10 cellular contexts compared by ENCODE assay signal in the genomic region with DNA sequence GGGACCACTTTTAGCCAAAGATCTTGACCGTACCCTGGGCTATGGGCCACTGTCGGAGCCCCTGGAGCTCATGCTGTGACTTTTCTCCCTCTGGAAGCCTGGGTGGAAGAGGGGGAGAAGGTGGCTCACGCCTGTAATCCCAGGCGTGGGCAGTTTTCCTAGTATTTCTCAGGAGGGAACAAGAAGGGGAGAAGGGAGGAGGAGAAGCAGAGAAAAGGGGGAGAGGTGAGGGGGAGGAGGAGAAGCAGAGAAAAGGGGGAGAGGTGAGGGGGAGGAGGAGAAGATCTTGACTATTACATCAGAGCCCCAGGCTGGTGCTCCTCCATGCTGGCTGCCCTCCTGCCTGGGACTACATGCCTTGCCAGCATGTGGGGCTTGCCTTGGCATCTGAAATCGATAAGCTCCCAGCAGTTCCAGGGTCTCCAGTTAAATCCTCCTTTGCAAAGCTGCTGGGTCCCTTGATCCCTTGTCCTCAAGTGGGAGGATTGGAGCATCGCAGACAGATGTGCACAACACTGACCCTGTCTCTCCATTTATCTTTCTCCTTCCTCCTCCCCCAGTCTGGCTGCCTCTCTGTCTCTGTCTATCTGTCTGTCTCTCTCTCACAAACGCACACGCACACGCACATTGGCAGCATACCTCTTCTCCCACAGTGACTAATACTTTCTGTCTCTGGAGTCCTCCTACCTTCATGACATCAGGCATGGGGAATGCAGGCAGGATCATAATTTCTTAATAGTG. TPM values are rescaled to one million over a fixed set of nuclear protein-coding genes. Genes with fewer than 3 reads are reported as not detected.
DNase-seq lines count a peak whose midpoint lies in the region; ATAC-seq and TF ChIP-seq lines count a peak whose summit lies in the region.
"Had no signal": no experiment of that assay in that cellular context is flagged by ENCODE, and none has a peak within 500 bp of the region (broad histone marks: within the 10 kb centered on the region; RNA-seq: fewer than 3 reads in every experiment).

No MANE protein-coding gene starts in this region.

- peaks cover 14% of the 10 kb centered on the region for H3K4me1 Mint-ChIP-seq in Caco-2 (ENCODE audit: low read depth, unreplicated experiment)
- no peaks in the 10 kb centered on the region for H3K4me1 Mint-ChIP-seq in stimulated activated naive CD8-positive, alpha-beta T cell treated with anti-CD3 and anti-CD28 coated beads, Interleukin-15, amount 100 ng/mL, for 72 hours

- peak overlapping the region; percentile 82 for H2BK5ac ChIP-seq in trophoblast cell (ENCODE audit: low read depth, low read length, poor library complexity)

- H3K27me3 ChIP-seq in Caco-2 (replicated peaks; ENCODE audit: control insufficient read depth, insufficient read depth, low read length) (no peaks in the 10 kb centered on the region), SJSA1 (replicated peaks) (no peaks in the 10 kb centered on the region), trophoblast cell (ENCODE audit: insufficient read depth, low read length) (no peaks in the 10 kb centered on the region)

- H3K27me3 Mint-ChIP-seq in Caco-2 (ENCODE audit: insufficient read depth, unreplicated experiment), result no peaks in the 10 kb centered on the region
- H3K27me3 Mint-ChIP-seq in stimulated activated naive CD8-positive, alpha-beta T cell treated with anti-CD3 and anti-CD28 coated beads, Interleukin-15, amount 100 ng/mL, for 72 hours, result no peaks in the 10 kb centered on the region

- peaks cover 14% of the 10 kb centered on the region for H3K4me1 ChIP-seq in Caco-2
- peaks cover 26% of the 10 kb centered on the region for H3K4me1 ChIP-seq in SJSA1 (replicated peaks)
- H3K4me1 ChIP-seq in trophoblast cell (ENCODE audit: control insufficient read depth in 1 of 2, insufficient read depth in 2 of 2, low read length in 2 of 2), result peaks cover 15 to 16% of the 10 kb centered on the region in 2 experiments

- no peaks in the 10 kb centered on the region for H3K9me3 ChIP-seq in Caco-2
- H3K9me3 ChIP-seq in SJSA1 (replicated peaks), result no peaks in the 10 kb centered on the region
- H3K9me3 ChIP-seq in trophoblast cell (ENCODE audit: insufficient read depth, low read depth, low read length), result no peaks in the 10 kb centered on the region

- no peak overlapping the region for H3K9ac ChIP-seq in trophoblast cell (ENCODE audit: low read length)

- H3K4ac ChIP-seq in trophoblast cell (ENCODE audit: low read depth, low read length), result peak overlapping the region; percentile 41

- H3K23ac ChIP-seq in trophoblast cell (ENCODE audit: low read length), result no peak overlapping the region

- H2BK12ac ChIP-seq in trophoblast cell (ENCODE audit: low read length), result peak overlapping the region; percentile 87

- H3K36me3 Mint-ChIP-seq in Caco-2 (ENCODE audit: insufficient read depth, unreplicated experiment), result no peaks in the 10 kb centered on the region

- peak overlapping the region; percentile 59 for H3K27ac Mint-ChIP-seq in Caco-2 (ENCODE audit: unreplicated experiment)
- peak overlapping the region in 1 of 2 donors; percentile 66 for H3K27ac Mint-ChIP-seq in stimulated activated naive CD8-positive, alpha-beta T cell treated with anti-CD3 and anti-CD28 coated beads, Interleukin-15, amount 100 ng/mL, for 72 hours

- BruUV-seq in Caco-2 (replicated peaks; lab: Mats Ljungman, UMichigan), result no TSS peak

- H3K14ac ChIP-seq in trophoblast cell (ENCODE audit: low read length), result peak overlapping the region; percentile 80

- peak overlapping the region; percentile 74 for H3K27ac ChIP-seq in SJSA1
- H3K27ac ChIP-seq in trophoblast cell (ENCODE audit: low read depth, low read length), result peak overlapping the region; percentile 75

- no peaks in the 10 kb centered on the region for H3K36me3 ChIP-seq in Caco-2 (ENCODE audit: control insufficient read depth, insufficient read depth, low read length)
- peaks cover 28% of the 10 kb centered on the region for H3K36me3 ChIP-seq in SJSA1
- H3K36me3 ChIP-seq in trophoblast cell (ENCODE audit: control insufficient read depth in 1 of 2, insufficient read depth in 2 of 2, low read length in 2 of 2), result no peaks in the 10 kb centered on the region

- H4K12ac ChIP-seq in trophoblast cell (ENCODE audit: low read depth, low read length), result peak overlapping the region; percentile 19

- no peak overlapping the region for H2AFZ ChIP-seq in trophoblast cell (ENCODE audit: insufficient read depth, low read length, poor library complexity)

- ATAC-seq in HG03025 (IDR thresholded peaks at IDR 0.05; ENCODE audit: low FRiP score, unreplicated experiment) (no peak), HG03521 (IDR thresholded peaks at IDR 0.05; ENCODE audit: unreplicated experiment) (no peak)
- no peak for ATAC-seq in stimulated activated naive CD8-positive, alpha-beta T cell treated with anti-CD3 and anti-CD28 coated beads, Interleukin-15, amount 100 ng/mL, for 72 hours

- H3K79me1 ChIP-seq in trophoblast cell (ENCODE audit: low read length), result peaks cover 11% of the 10 kb centered on the region

- H3K4me3 Mint-ChIP-seq in Caco-2 (ENCODE audit: unreplicated experiment), result peak overlapping the region; percentile 27
- H3K4me3 Mint-ChIP-seq in stimulated activated naive CD8-positive, alpha-beta T cell treated with anti-CD3 and anti-CD28 coated beads, Interleukin-15, amount 100 ng/mL, for 72 hours, result no peak overlapping the region

- peak overlapping the region; percentile 83 for H4K8ac ChIP-seq in trophoblast cell (ENCODE audit: low read depth, low read length)

- H3K18ac ChIP-seq in trophoblast cell (ENCODE audit: low read length), result peak overlapping the region; percentile 86

- no CpG with 5 or more reads among the region's 9 CpGs for WGBS in trophoblast cell (ENCODE audit: extremely low coverage, insufficient coverage, insufficient read length)

- peaks cover 2% of the 10 kb centered on the region for H3K79me2 ChIP-seq in trophoblast cell (ENCODE audit: control insufficient read depth, insufficient read depth, low read length, poor library complexity)

- no peak overlapping the region for H3K4me3 ChIP-seq in Caco-2 (ENCODE audit: low read depth, low read length)
- H3K4me3 ChIP-seq in SJSA1, result no peak overlapping the region
- peak overlapping the region; percentile 31 for H3K4me3 ChIP-seq in fibroblast of the aortic adventitia (ENCODE audit: low read depth, low read length)
- no peak overlapping the region for H3K4me3 ChIP-seq in trophoblast cell (ENCODE audit: low read depth, low read length)

- H2BK120ac ChIP-seq in trophoblast cell (ENCODE audit: insufficient read depth, low read length, poor library complexity), result peak overlapping the region; percentile 77

- intact Hi-C loops in Caco-2 (cut with micrococcal nuclease; ENCODE audit: unreplicated experiment), result no loop called here

- H4K91ac ChIP-seq in trophoblast cell (ENCODE audit: low read depth, low read length), result peak overlapping the region; percentile 90

- peak; percentile 53 for DNase-seq in Caco-2
- DNase-seq in SJSA1 (ENCODE audit: low read depth in 1 of 2, low spot score in 2 of 2), result peak; percentile 80 to 86
- peak; percentile 94 for DNase-seq in fibroblast of the aortic adventitia (ENCODE audit: low read depth)
- DNase-seq in trophoblast cell, result peak; percentile 92 to 96
- DNase-seq in NCI-H187 (lab: John Stamatoyannopoulos, UW), result no peak
- no peak for DNase-seq in stimulated activated naive CD8-positive, alpha-beta T cell treated with anti-CD3 and anti-CD28 coated beads, Interleukin-15, amount 100 ng/mL, for 72 hours
- DNase-seq: NCI-H446 treated with DMSO at 0.1 percent for 48 hours; stimulated activated CD4-positive, alpha-beta T cell treated with anti-CD3 and anti-CD28 coated beads, Interleukin-4, amount 100 ng/mL, for 24 hours had no signal

- H3K4me2 ChIP-seq in trophoblast cell (ENCODE audit: low read length), result peak overlapping the region; percentile 29

- CTCF ChIA-PET in Caco-2 (lab: Charles Lee), result interaction anchor here (0.6 to 1.3 kb wide), 2 partner anchors 23 to 28 kb away, joined by 3 to 5 read pairs; no protein-coding TSS in a partner anchor

- POLR2A ChIA-PET in Caco-2 (lab: Charles Lee), result interaction anchor here (1.0 kb wide), 1 partner anchor 10 kb away, joined by 4 read pairs; no protein-coding TSS in a partner anchor

- H2AK5ac ChIP-seq in trophoblast cell (ENCODE audit: low read length), result peak overlapping the region; percentile 80

- H3K9me3 Mint-ChIP-seq in Caco-2 (ENCODE audit: unreplicated experiment), result peaks cover 3% of the 10 kb centered on the region
- no peaks in the 10 kb centered on the region for H3K9me3 Mint-ChIP-seq in stimulated activated naive CD8-positive, alpha-beta T cell treated with anti-CD3 and anti-CD28 coated beads, Interleukin-15, amount 100 ng/mL, for 72 hours

- TF ChIP-seq CTCF in Caco-2 (IDR thresholded peaks at IDR 0.05; ENCODE audit: insufficient read depth in 1 of 2, low read depth in 1 of 2, low read length in 1 of 2, severe bottlenecking in 1 of 2, unreplicated experiment in 1 of 2) (no peak), fibroblast of the aortic adventitia (IDR thresholded peaks at IDR 0.05; ENCODE audit: insufficient read depth, low read length) (no peak)

RNA-seq across cellular contexts. Expression of gene MRAS, which starts 41.6 kb away (rescaled TPM):
- total RNA-seq in Caco-2 (2022) (8.5 and 11.4 TPM in 2 replicates), fibroblast of the aortic adventitia (ENCODE audit: low replicate concordance) (31.2 and 53.3 TPM in 2 replicates)
- total RNA-seq in SJSA1 (2014; rRNA removed; shearing (Covaris generic)), result 75.6 and 155 TPM in 2 replicates
- 22.2 and 22.6 TPM in 2 replicates for polyA plus RNA-seq in trophoblast cell (2013)

RNA-seq across cellular contexts. Expression of gene ESYT3, which starts 44.4 kb away (rescaled TPM):
- total RNA-seq in Caco-2 (2022) (5.7 and 7.6 TPM in 2 replicates), fibroblast of the aortic adventitia (ENCODE audit: low replicate concordance) (0.27 and 0.65 TPM in 2 replicates)
- total RNA-seq in SJSA1 (2014; rRNA removed; shearing (Covaris generic)), result 0.06 and 0.76 TPM in 2 replicates
- 5.0 and 5.6 TPM in 2 replicates for polyA plus RNA-seq in trophoblast cell (2013)

Comparison
In these comparisons a context has a peak if more than half of its experiments do, and no peak if none do; other contexts are left out.
1. DNase-seq: peak in Caco-2 (2 of 2), SJSA1 (2 of 2), fibroblast of the aortic adventitia (single experiment) and trophoblast cell (2 of 2); none in NCI-H187 (0 of 2) and stimulated activated naive CD8-positive, alpha-beta T cell treated with anti-CD3 and anti-CD28 coated beads, Interleukin-15, amount 100 ng/mL, for 72 hours (0 of 2).